Comparison of ENCODE assay signal across 1 cellular context in genomic region chr2:17830053-17831034, GRCh38.
TF ChIP-seq lines count a peak whose summit lies in the region.

No MANE protein-coding gene starts in this region.

TF ChIP-seq in HepG2, 621 proteins besides CTCF, POLR2A, EP300 and RAD21 (continued from another document and continues in another):
- TF ChIP-seq TRIM22 (IDR thresholded peaks at IDR 0.05) (no peak), ZBTB34 (CRISPR knock-in tag; IDR thresholded peaks at IDR 0.05) (no peak), ZNF605 (CRISPR knock-in tag; IDR thresholded peaks at IDR 0.05) (0 out of 2 replicates have a peak, but pooled peaks have one; percentile 59), ZNF143 (CRISPR knock-in tag; IDR thresholded peaks at IDR 0.05) (no peak), GTF2F1 (IDR thresholded peaks at IDR 0.05; ENCODE audit: low read length) (no peak), MTF1 (CRISPR knock-in tag; IDR thresholded peaks at IDR 0.05) (no peak), CHD4 (IDR thresholded peaks at IDR 0.05; ENCODE audit: borderline replicate concordance, low read length) (no peak), ZNF501 (CRISPR knock-in tag; IDR thresholded peaks at IDR 0.05) (peak; percentile 94), TEF (CRISPR knock-in tag; IDR thresholded peaks at IDR 0.05) (no peak), GABPB1 (CRISPR knock-in tag; IDR thresholded peaks at IDR 0.05) (peak; percentile 63), MYC (CRISPR knock-in tag; IDR thresholded peaks at IDR 0.05; ENCODE audit: borderline replicate concordance) (peak; percentile 66; the same call in 1 of the 2 replicates), MIXL1 (CRISPR knock-in tag; IDR thresholded peaks at IDR 0.05) (0 out of 2 replicates have a peak, but pooled peaks have one; percentile 16), HNRNPH1 (optimal IDR thresholded peaks at IDR 0.05; ENCODE audit: low read depth, low read length) (no peak), ARID4A (CRISPR knock-in tag; IDR thresholded peaks at IDR 0.05; ENCODE audit: borderline replicate concordance) (no peak; the same call in none of the 2 replicates), ZNF598 (CRISPR knock-in tag; IDR thresholded peaks at IDR 0.05; ENCODE audit: borderline replicate concordance) (peak; percentile 59; the same call in 1 of the 2 replicates), MEIS1 (CRISPR knock-in tag; IDR thresholded peaks at IDR 0.05; ENCODE audit: borderline replicate concordance) (no peak), AKNA (CRISPR knock-in tag; IDR thresholded peaks at IDR 0.05; ENCODE audit: borderline replicate concordance) (no peak), ZNF275 (CRISPR knock-in tag; IDR thresholded peaks at IDR 0.05; ENCODE audit: borderline replicate concordance) (no peak), ZNF446 (CRISPR knock-in tag; IDR thresholded peaks at IDR 0.05) (no peak), THAP9 (CRISPR knock-in tag; IDR thresholded peaks at IDR 0.05; ENCODE audit: borderline replicate concordance) (peak; percentile 72; the same call in 1 of the 2 replicates), TBX2 (CRISPR knock-in tag; IDR thresholded peaks at IDR 0.05; ENCODE audit: borderline replicate concordance) (no peak; the same call in 1 of the 2 replicates), NFKB2 (CRISPR knock-in tag; IDR thresholded peaks at IDR 0.05; ENCODE audit: borderline replicate concordance) (peak; percentile 83; the same call in 1 of the 2 replicates), HOXA5 (CRISPR knock-in tag; IDR thresholded peaks at IDR 0.05) (no peak), NFRKB (IDR thresholded peaks at IDR 0.05) (no peak), ZNF550 (CRISPR knock-in tag; IDR thresholded peaks at IDR 0.05; ENCODE audit: borderline replicate concordance) (no peak), RELA (CRISPR knock-in tag; IDR thresholded peaks at IDR 0.05) (no peak), PRPF4 (IDR thresholded peaks at IDR 0.05; ENCODE audit: low read depth, low read length, poor library complexity, severe bottlenecking) (no peak), NFYB (CRISPR knock-in tag; IDR thresholded peaks at IDR 0.05) (no peak), SOX6 (IDR thresholded peaks at IDR 0.05) (no peak), SOX6 (CRISPR knock-in tag; IDR thresholded peaks at IDR 0.05) (peak; percentile 67), PBX2 (CRISPR knock-in tag; IDR thresholded peaks at IDR 0.05) (no peak), ZNF839 (CRISPR knock-in tag; IDR thresholded peaks at IDR 0.05; ENCODE audit: borderline replicate concordance) (peak; percentile 66; the same call in 1 of the 2 replicates), NR2F6 (IDR thresholded peaks at IDR 0.05) (no peak), NR2F6 (CRISPR knock-in tag; IDR thresholded peaks at IDR 0.05) (0 out of 2 replicates have a peak, but pooled peaks have one; percentile 17), RFX5 (IDR thresholded peaks at IDR 0.05; ENCODE audit: low read depth, low read length) (no peak), ZFAT (CRISPR knock-in tag; conservative IDR thresholded peaks at IDR 0.05) (no peak), ZHX1 (CRISPR knock-in tag; IDR thresholded peaks at IDR 0.05; ENCODE audit: low read depth) (no peak), NPAS2 (CRISPR knock-in tag; IDR thresholded peaks at IDR 0.05; ENCODE audit: borderline replicate concordance) (no peak), BRCA1 (CRISPR knock-in tag; IDR thresholded peaks at IDR 0.05) (no peak), RCOR2 (CRISPR knock-in tag; IDR thresholded peaks at IDR 0.05) (no peak), EEA1 (CRISPR knock-in tag; IDR thresholded peaks at IDR 0.05; ENCODE audit: borderline replicate concordance) (no peak), ZNF251 (CRISPR knock-in tag; IDR thresholded peaks at IDR 0.05) (no peak), DNMT1 (CRISPR knock-in tag; IDR thresholded peaks at IDR 0.05) (no peak), MXI1 (IDR thresholded peaks at IDR 0.05; ENCODE audit: borderline replicate concordance, low read depth, low read length) (no peak)
